ENCODE assay signal across 1 cellular context in genomic region chr3:39406368-39407258, GRCh38.
TF ChIP-seq lines count a peak whose summit lies in the region.

TSS of gene RPSA (plus strand) at chr3:39406720. CDS start at chr3:39407654, 934 bp downstream.

TF ChIP-seq in GM23338, 12 proteins besides CTCF, POLR2A, EP300 and RAD21:
- TF ChIP-seq POLR2AphosphoS5 (IDR thresholded peaks at IDR 0.05; ENCODE audit: low read depth) (peak; percentile 97), CREB1 (CRISPR knock-in tag; IDR thresholded peaks at IDR 0.05; ENCODE audit: low read depth) (peak; percentile 88), EZH2 (IDR thresholded peaks at IDR 0.05; ENCODE audit: low read depth, unreplicated experiment) (no peak), ETS1 (IDR thresholded peaks at IDR 0.05) (peak; percentile 74)
TF ChIP-seq in GM23338: peak in this region for 3.
